11 cellular contexts compared by ENCODE assay signal in the genomic region with DNA sequence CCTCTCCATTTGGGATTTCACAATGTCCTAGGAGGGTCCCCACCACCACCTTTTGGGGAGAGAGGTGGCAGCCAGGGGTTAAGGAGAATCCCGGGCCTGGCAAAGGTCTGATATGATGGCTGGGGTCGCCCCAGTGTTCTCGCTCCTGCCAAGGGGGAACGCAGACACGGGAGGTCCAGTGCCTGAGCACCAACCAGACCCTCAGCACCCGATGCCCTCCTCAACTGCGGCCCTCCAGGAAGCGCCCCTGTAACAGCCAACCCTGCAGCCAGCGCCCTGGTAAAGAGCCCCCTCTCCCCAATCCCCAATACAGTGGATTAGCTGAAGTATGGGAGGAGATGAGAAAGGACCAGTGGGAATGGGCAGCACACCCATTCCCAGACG. TPM values are rescaled to one million over a fixed set of nuclear protein-coding genes. Genes with fewer than 3 reads are reported as not detected.
DNase-seq lines count a peak whose midpoint lies in the region; ATAC-seq and TF ChIP-seq lines count a peak whose summit lies in the region.
"Had no signal": no experiment of that assay in that cellular context is flagged by ENCODE, and none has a peak within 500 bp of the region (broad histone marks: within the 10 kb centered on the region; RNA-seq: fewer than 3 reads in every experiment).

No MANE protein-coding gene starts in this region.

- no peak for TF ChIP-seq CTCF in Calu3 (IDR thresholded peaks at IDR 0.05; ENCODE audit: unreplicated experiment)

- peaks cover 71% of the 10 kb centered on the region for H3K36me3 Mint-ChIP-seq in Calu3 (ENCODE audit: insufficient read depth, unreplicated experiment)
- H3K36me3 Mint-ChIP-seq in activated T-helper 1 cell treated with anti-CD3 and anti-CD28 coated beads, Interleukin-12 subunit alpha, Interleukin-12 subunit beta, Interleukin-2, Interleukin-4 antibody, amounts not matched to agents 30 ng/mL and 10 ng/mL and 1 ng/mL, durations not matched to agents 14 hours and 24 hours and 36 hours (ENCODE audit: low read depth), result peaks cover 5% of the 10 kb centered on the region

- H3K27me3 ChIP-seq in layer of hippocampus (ENCODE audit: control insufficient read depth, insufficient read depth, low read length) (no peaks in the 10 kb centered on the region), skeletal muscle tissue (ENCODE audit: control insufficient read depth in 3 of 3, insufficient read depth in 3 of 3, low read length in 3 of 3) (no peaks in the 10 kb centered on the region)

- peaks cover 12 to 21% (median 15%) of the 10 kb centered on the region in 3 donors for H3K36me3 ChIP-seq in skeletal muscle tissue (ENCODE audit: control insufficient read depth in 3 of 3, insufficient read depth in 3 of 3, low read length in 3 of 3)

- H3K27me3 Mint-ChIP-seq in Calu3 (ENCODE audit: unreplicated experiment), result no peaks in the 10 kb centered on the region
- no peaks in the 10 kb centered on the region for H3K27me3 Mint-ChIP-seq in activated T-helper 1 cell treated with anti-CD3 and anti-CD28 coated beads, Interleukin-12 subunit alpha, Interleukin-12 subunit beta, Interleukin-2, Interleukin-4 antibody, amounts not matched to agents 30 ng/mL and 10 ng/mL and 1 ng/mL, durations not matched to agents 14 hours and 24 hours and 36 hours (ENCODE audit: insufficient read depth)

- no peaks in the 10 kb centered on the region for H3K9me3 ChIP-seq in skeletal muscle tissue (ENCODE audit: control insufficient read depth in 3 of 3, low read length in 3 of 3)

- BruUV-seq in Calu3 (replicated peaks; lab: Mats Ljungman, UMichigan), result no TSS peak

- H3K4me1 ChIP-seq in skeletal muscle tissue (ENCODE audit: control insufficient read depth in 3 of 3, insufficient read depth in 3 of 3, low read length in 3 of 3), result peaks cover 50 to 64% (median 56%) of the 10 kb centered on the region in 3 donors

- H3K27ac Mint-ChIP-seq in Calu3 (ENCODE audit: unreplicated experiment), result peak overlapping the region; percentile 95
- H3K27ac Mint-ChIP-seq in activated T-helper 1 cell treated with anti-CD3 and anti-CD28 coated beads, Interleukin-12 subunit alpha, Interleukin-12 subunit beta, Interleukin-2, Interleukin-4 antibody, amounts not matched to agents 30 ng/mL and 10 ng/mL and 1 ng/mL, durations not matched to agents 14 hours and 24 hours and 36 hours, result no peak overlapping the region

- peak overlapping the region; percentile 75 for H3K4me3 Mint-ChIP-seq in Calu3 (ENCODE audit: low read depth, unreplicated experiment)
- H3K4me3 Mint-ChIP-seq in activated T-helper 1 cell treated with anti-CD3 and anti-CD28 coated beads, Interleukin-12 subunit alpha, Interleukin-12 subunit beta, Interleukin-2, Interleukin-4 antibody, amounts not matched to agents 30 ng/mL and 10 ng/mL and 1 ng/mL, durations not matched to agents 14 hours and 24 hours and 36 hours, result peak overlapping the region; percentile 98

- DNase-seq in Calu3 (no peak), nucleus accumbens (lab: John Stamatoyannopoulos, UW) (no peak), OCI-M2 (lab: John Stamatoyannopoulos, UW; ENCODE audit: unreplicated experiment) (no peak), NCI-H1417 treated with DMSO at 0.1 percent for 48 hours (lab: John Stamatoyannopoulos, UW) (no peak)
- DNase-seq in activated T-helper 1 cell treated with anti-CD3 and anti-CD28 coated beads, Interleukin-12 subunit alpha, Interleukin-12 subunit beta, Interleukin-2, Interleukin-4 antibody, amounts not matched to agents 30 ng/mL and 10 ng/mL and 1 ng/mL, durations not matched to agents 14 hours and 24 hours and 36 hours (ENCODE audit: low spot score), result no peak

- H3K9me3 Mint-ChIP-seq in Calu3 (ENCODE audit: low read depth, unreplicated experiment), result no peaks in the 10 kb centered on the region
- no peaks in the 10 kb centered on the region for H3K9me3 Mint-ChIP-seq in activated T-helper 1 cell treated with anti-CD3 and anti-CD28 coated beads, Interleukin-12 subunit alpha, Interleukin-12 subunit beta, Interleukin-2, Interleukin-4 antibody, amounts not matched to agents 30 ng/mL and 10 ng/mL and 1 ng/mL, durations not matched to agents 14 hours and 24 hours and 36 hours
- H3K9me3 Mint-ChIP-seq: activated naive CD4-positive, alpha-beta T cell treated with anti-CD3 and anti-CD28 coated beads for 36 hours had no signal

- intact Hi-C loops in Calu3 (cut with micrococcal nuclease; ENCODE audit: unreplicated experiment), result loop anchor here (1.0 to 10.0 kb wide), 6 partner anchors 27 to 418 kb away; partner anchors contain the start of gene GOLPH3L
- intact Hi-C loops in activated T-helper 1 cell treated with anti-CD3 and anti-CD28 coated beads, Interleukin-12 subunit alpha, Interleukin-12 subunit beta, Interleukin-2, Interleukin-4 antibody, amounts not matched to agents 30 ng/mL and 10 ng/mL and 1 ng/mL, durations not matched to agents 14 hours and 24 hours and 36 hours (cut with micrococcal nuclease), result loop anchor here (1.0 to 10.0 kb wide), 10 partner anchors 72 to 598 kb away; partner anchors contain the start of genes CDC42SE1, GOLPH3L, MINDY1 and TARS2

- ATAC-seq in HG02610 (IDR thresholded peaks at IDR 0.05; ENCODE audit: unreplicated experiment), result no peak

- H3K4me1 Mint-ChIP-seq in Calu3 (ENCODE audit: low read depth, unreplicated experiment), result peaks cover 48% of the 10 kb centered on the region
- peaks cover 42% of the 10 kb centered on the region for H3K4me1 Mint-ChIP-seq in activated T-helper 1 cell treated with anti-CD3 and anti-CD28 coated beads, Interleukin-12 subunit alpha, Interleukin-12 subunit beta, Interleukin-2, Interleukin-4 antibody, amounts not matched to agents 30 ng/mL and 10 ng/mL and 1 ng/mL, durations not matched to agents 14 hours and 24 hours and 36 hours (ENCODE audit: low read depth)

- CTCF ChIA-PET in Calu3 (lab: Charles Lee), result interaction anchor here (0.5 to 3.9 kb wide), 11 partner anchors 8 to 474 kb away, joined by 3 to 23 read pairs (median 4); partner anchors contain the start of genes ENSA, FALEC and GOLPH3L

- peak overlapping the region in 2 of 3 donors; percentile 23 to 100 for H3K9ac ChIP-seq in skeletal muscle tissue (ENCODE audit: low read depth in 1 of 3, low read length in 3 of 3)

- H3K27ac ChIP-seq in layer of hippocampus (ENCODE audit: low read depth, low read length) (peak overlapping the region; percentile 99), skeletal muscle tissue (ENCODE audit: low read depth, low read length) (peak overlapping the region; percentile 100)

- peak overlapping the region; percentile 84 to 92 (median 87) for H3K4me3 ChIP-seq in skeletal muscle tissue (ENCODE audit: low read length in 3 of 3)
- H3K4me3 ChIP-seq: lung had no signal

RNA-seq across cellular contexts. Expression of gene ADAMTSL4, which starts 10.4 kb away (rescaled TPM):
- total RNA-seq in Calu3 (2022) (1.9 and 2.7 TPM in 2 replicates), skeletal muscle tissue (12.0 TPM)
- total RNA-seq in activated T-helper 1 cell treated with anti-CD3 and anti-CD28 coated beads, Interleukin-12 subunit alpha, Interleukin-12 subunit beta, Interleukin-2, Interleukin-4 antibody, amounts not matched to agents 30 ng/mL and 10 ng/mL and 1 ng/mL, durations not matched to agents 14 hours and 24 hours and 36 hours, result 1.2 and 1.3 TPM in 2 replicates

RNA-seq across cellular contexts. Expression of gene MCL1, which starts 19.8 kb away (rescaled TPM):
- total RNA-seq in Calu3 (2022) (261 and 262 TPM in 2 replicates), skeletal muscle tissue (157 TPM)
- 311 and 317 TPM in 2 replicates for total RNA-seq in activated T-helper 1 cell treated with anti-CD3 and anti-CD28 coated beads, Interleukin-12 subunit alpha, Interleukin-12 subunit beta, Interleukin-2, Interleukin-4 antibody, amounts not matched to agents 30 ng/mL and 10 ng/mL and 1 ng/mL, durations not matched to agents 14 hours and 24 hours and 36 hours

RNA-seq across cellular contexts. Expression of gene FALEC, which starts 44.1 kb away (rescaled TPM):
- total RNA-seq in Calu3 (2022), result 0.71 TPM in 1 of 2 replicates, not detected in the other
- not detected in 2 replicates for total RNA-seq in activated T-helper 1 cell treated with anti-CD3 and anti-CD28 coated beads, Interleukin-12 subunit alpha, Interleukin-12 subunit beta, Interleukin-2, Interleukin-4 antibody, amounts not matched to agents 30 ng/mL and 10 ng/mL and 1 ng/mL, durations not matched to agents 14 hours and 24 hours and 36 hours
- not detected for total RNA-seq in skeletal muscle tissue
- total RNA-seq: activated naive CD4-positive, alpha-beta T cell treated with anti-CD3 and anti-CD28 coated beads for 36 hours; glomerular endothelial cell; lung had no signal

RNA-seq across cellular contexts. Expression of gene ECM1, which starts 51.7 kb away (rescaled TPM):
- total RNA-seq in Calu3 (2022), result 1.6 and 2.8 TPM in 2 replicates
- 1.9 and 2.6 TPM in 2 replicates for total RNA-seq in activated T-helper 1 cell treated with anti-CD3 and anti-CD28 coated beads, Interleukin-12 subunit alpha, Interleukin-12 subunit beta, Interleukin-2, Interleukin-4 antibody, amounts not matched to agents 30 ng/mL and 10 ng/mL and 1 ng/mL, durations not matched to agents 14 hours and 24 hours and 36 hours
- total RNA-seq in skeletal muscle tissue, result 0.52 TPM
